In genomic region chr3:45509038-45509767, GRCh38 we compare ENCODE assay signal across 9 cellular contexts.
DNase-seq lines count a peak whose midpoint lies in the region; ATAC-seq, FAIRE-seq and TF ChIP-seq lines count a peak whose summit lies in the region.
"Had no signal": no experiment of that assay in that cellular context is flagged by ENCODE, and none has a peak within 500 bp of the region (broad histone marks: within the 10 kb centered on the region; RNA-seq: fewer than 3 reads in every experiment).

No MANE protein-coding gene starts in this region.

- 50% methylated on average over 8 of the region's 8 CpGs for WGBS in A549 (ENCODE audit: missing lambda C conversion rate)
- WGBS in transverse colon (ENCODE audit: low coverage in 1 of 2), 2 donors, result 62 to 80% methylated on average over 4 to 8 of the region's 8 CpGs

- TF ChIP-seq CTCF in A549 (IDR thresholded peaks at IDR 0.05) (no peak), HFFc6 (IDR thresholded peaks at IDR 0.05) (no peak), keratinocyte (optimal IDR thresholded peaks at IDR 0.05 in 1 of 3, IDR thresholded peaks at IDR 0.05 in 1 of 3, conservative IDR thresholded peaks at IDR 0.05 in 1 of 3; ENCODE audit: extremely low read depth in 1 of 3, insufficient read depth in 2 of 3, low read length in 3 of 3) (no peak), transverse colon (IDR thresholded peaks at IDR 0.05) (no peak), natural killer cell (IDR thresholded peaks at IDR 0.05) (no peak)

- H3K36me3 Mint-ChIP-seq in HFFc6 (ENCODE audit: low read depth) (no peaks in the 10 kb centered on the region), natural killer cell (no peaks in the 10 kb centered on the region)

- no peak for FAIRE-seq in A549 (lab: Jason Lieb, UNC)
- FAIRE-seq in keratinocyte (lab: Jason Lieb, UNC), result peak; percentile 73
- FAIRE-seq: GM18507 had no signal

- H3K4me2 ChIP-seq in A549 (no peak overlapping the region), keratinocyte (ENCODE audit: control insufficient read depth, extremely low read depth, insufficient read depth, low read depth, low read length) (peak overlapping the region; percentile 59)

- CTCF ChIA-PET in A549 (lab: Yijun Ruan, JAX), result interaction anchor here (0.9 to 7.0 kb wide), 13 partner anchors 9 to 472 kb away, joined by 3 to 51 read pairs (median 6); partner anchors contain the start of gene TMEM158

- H3K4me3 Mint-ChIP-seq in HFFc6 (no peak overlapping the region), natural killer cell (no peak overlapping the region)

- H3K9ac ChIP-seq in keratinocyte (ENCODE audit: control insufficient read depth, extremely low read depth, insufficient read depth, low read length), result peak overlapping the region; percentile 50

- H2AFZ ChIP-seq in keratinocyte (ENCODE audit: control insufficient read depth, low read length), result no peak overlapping the region

- no peaks in the 10 kb centered on the region for H3K27me3 Mint-ChIP-seq in HFFc6 (ENCODE audit: insufficient read depth)
- no peaks in the 10 kb centered on the region for H3K27me3 Mint-ChIP-seq in natural killer cell (ENCODE audit: low read depth in 2 of 2)

- H3K27ac ChIP-seq in A549 (no peak overlapping the region), keratinocyte (ENCODE audit: control insufficient read depth, insufficient read depth, low read length) (peak overlapping the region; percentile 82), transverse colon (peak overlapping the region in 3 of 4 donors; percentile 40 to 52 (median 48))

- H3K27me3 ChIP-seq in keratinocyte (ENCODE audit: control insufficient read depth, extremely low read depth, insufficient read depth, low read length) (no peaks in the 10 kb centered on the region), transverse colon (no peaks in the 10 kb centered on the region)

- TF ChIP-seq RAD21 in A549 (conservative IDR thresholded peaks at IDR 0.05 in 1 of 2, IDR thresholded peaks at IDR 0.05 in 1 of 2), result no peak

- no peaks in the 10 kb centered on the region for H3K79me2 ChIP-seq in keratinocyte (ENCODE audit: control insufficient read depth, insufficient read depth, low read length)

- H3K4me3 ChIP-seq in A549, result no peak overlapping the region
- no peak overlapping the region for H3K4me3 ChIP-seq in keratinocyte (ENCODE audit: control insufficient read depth in 2 of 3, extremely low read depth in 1 of 3, insufficient read depth in 2 of 3, low read depth in 1 of 3, low read length in 3 of 3)
- H3K4me3 ChIP-seq in transverse colon, result no peak overlapping the region

- dilution Hi-C loops in keratinocyte (cut with MboI; ENCODE audit: extremely low pct_ligation_motif_present, low sequenced_read_pairs), result loop anchor here (25.0 kb wide), 1 partner anchor 153 kb away; no protein-coding TSS in a partner anchor

- H3K36me3 ChIP-seq in keratinocyte (ENCODE audit: control insufficient read depth in 2 of 2, extremely low read depth in 1 of 2, insufficient read depth in 2 of 2, low read length in 2 of 2), result peaks cover 0 to 7% of the 10 kb centered on the region in 2 experiments
- no peaks in the 10 kb centered on the region for H3K36me3 ChIP-seq in transverse colon

- DNase-seq in A549 (ENCODE audit: low read depth in 1 of 2, low spot score in 1 of 2) (peak in 1 of 2 experiments; percentile 20), HFFc6 (peak; percentile 93), keratinocyte (ENCODE audit: low read depth, low spot score) (peak; percentile 57), transverse colon (no peak), natural killer cell (no peak), OCI-M2 (lab: John Stamatoyannopoulos, UW; ENCODE audit: unreplicated experiment) (no peak), Right ventricle myocardium superior (no peak)
- peak; percentile 53 to 65 for DNase-seq in activated T-cell treated with anti-CD3 and anti-CD28 coated beads, Interleukin-2, amount 50 U/mL, for 48 hours

- ATAC-seq in A549 (peak; percentile 29 to 51; a peak in 4 of 6 replicates), natural killer cell (no peak), Right ventricle myocardium superior (ENCODE audit: poor library complexity) (no peak)

- intact Hi-C loops in transverse colon (cut with DNase I; ENCODE audit: low total_unique reads) (no loop called here), natural killer cell (cut with micrococcal nuclease) (loop anchor here (10.0 kb wide), 1 partner anchor 474 kb away; no protein-coding TSS in a partner anchor), Right ventricle myocardium superior (cut with DNase I) (loop anchor here (2.0 kb wide), 1 partner anchor 148 kb away; no protein-coding TSS in a partner anchor)

- H3K27ac Mint-ChIP-seq in HFFc6 (no peak overlapping the region), natural killer cell (no peak overlapping the region)

- H3K9me1 ChIP-seq in keratinocyte (ENCODE audit: control insufficient read depth, extremely low read depth, insufficient read depth, low read length), result peaks cover 2% of the 10 kb centered on the region

- peaks cover 2% of the 10 kb centered on the region for H4K20me1 ChIP-seq in keratinocyte (ENCODE audit: control insufficient read depth, extremely low read depth, insufficient read depth, low read length)

- H3K9me3 ChIP-seq in A549 (no peaks in the 10 kb centered on the region), keratinocyte (ENCODE audit: control insufficient read depth, low read depth, low read length) (no peaks in the 10 kb centered on the region), transverse colon (no peaks in the 10 kb centered on the region)

- TF ChIP-seq EP300 in A549 (IDR thresholded peaks at IDR 0.05) (no peak), transverse colon (IDR thresholded peaks at IDR 0.05; ENCODE audit: low read depth) (no peak)

- in situ Hi-C loops in transverse colon (cut with MboI; ENCODE audit: low pct_ligation_motif_present in 1 of 4, low pct_unique_long_range_greater_than_20kb in 1 of 4, low sequenced_read_pairs in 3 of 4), result loop anchor here in 1 of 4 donors (5.0 to 10.0 kb wide), 3 partner anchors 153 to 472 kb away; partner anchors contain the start of gene TMEM158

- TF ChIP-seq POLR2A in A549 (IDR thresholded peaks at IDR 0.05; ENCODE audit: low read length), result no peak
- no peak for TF ChIP-seq POLR2A in transverse colon (IDR thresholded peaks at IDR 0.05)

- H3K4me1 ChIP-seq in A549 (0 out of 3 replicates have a peak, but pooled peaks cover 7% of the 10 kb centered on the region), keratinocyte (ENCODE audit: control insufficient read depth, extremely low read depth, insufficient read depth, low read length) (peaks cover 18% of the 10 kb centered on the region), transverse colon (no peaks in the 10 kb centered on the region)

- peaks cover 20% of the 10 kb centered on the region for H3K4me1 Mint-ChIP-seq in HFFc6 (ENCODE audit: low read depth)
- no peaks in the 10 kb centered on the region for H3K4me1 Mint-ChIP-seq in natural killer cell

- POLR2A ChIA-PET in A549 (lab: Yijun Ruan, JAX), result no interaction called here

- H3K9me3 Mint-ChIP-seq in HFFc6 (no peaks in the 10 kb centered on the region), natural killer cell (no peaks in the 10 kb centered on the region)

TF ChIP-seq in A549, 52 proteins besides CTCF, POLR2A, EP300 and RAD21:
- TF ChIP-seq HOXB5 (CRISPR knock-in tag; IDR thresholded peaks at IDR 0.05) (no peak), POLR2AphosphoS2 (conservative IDR thresholded peaks at IDR 0.05; ENCODE audit: low read length) (no peak), ZFP36 (IDR thresholded peaks at IDR 0.05; ENCODE audit: borderline replicate concordance, partially characterized antibody) (no peak), ESRRA (IDR thresholded peaks at IDR 0.05; ENCODE audit: borderline replicate concordance, low read length) (no peak), MYC (IDR thresholded peaks at IDR 0.05; ENCODE audit: borderline replicate concordance, low read length) (no peak), ATOH8 (CRISPR knock-in tag; IDR thresholded peaks at IDR 0.05; ENCODE audit: low read depth) (no peak), KDM1A (IDR thresholded peaks at IDR 0.05; ENCODE audit: low read depth) (no peak), GATA3 (IDR thresholded peaks at IDR 0.05; ENCODE audit: borderline replicate concordance) (no peak), HOXA7 (CRISPR knock-in tag; IDR thresholded peaks at IDR 0.05) (no peak)

Comparison
In these comparisons a context has a peak if more than half of its experiments do, and no peak if none do; other contexts are left out.
1. ATAC-seq: peak in A549 (2 of 2); none in natural killer cell (0 of 3) and Right ventricle myocardium superior (single experiment).
2. DNase-seq: peak in HFFc6 (single experiment), activated T-cell treated with anti-CD3 and anti-CD28 coated beads, Interleukin-2, amount 50 U/mL, for 48 hours (2 of 2) and keratinocyte (single experiment); none in transverse colon (single experiment), natural killer cell (single experiment), OCI-M2 (single experiment) and Right ventricle myocardium superior (single experiment).
3. H3K27ac ChIP-seq: peak in keratinocyte (single experiment) and transverse colon (3 of 4); none in A549 (0 of 2).